In genomic region chr9:37383393-37383792, GRCh38 we compare ENCODE assay signal across 19 cellular contexts.
"Had no signal": no experiment of that assay in that cellular context is flagged by ENCODE, and none has a peak within 500 bp of the region (broad histone marks: within the 10 kb centered on the region; RNA-seq: fewer than 3 reads in every experiment).

No MANE protein-coding gene starts in this region.

- DNase-seq: activated CD4-positive, alpha-beta T cell treated with anti-CD3 and anti-CD28 coated beads, Interleukin-2, amount 50 U/mL, for 4 hours; activated gamma-delta T cell treated with Interleukin-2 at 50 U/mL for 16 hours; adrenal gland; effector CD8-positive, alpha-beta T cell; gastrocnemius medialis; head of caudate nucleus; left lung; mammary epithelial cell; ovary; psoas muscle; stimulated activated CD4-positive, alpha-beta T cell treated with anti-CD3 and anti-CD28 coated beads, Interleukin-2, amount 100 ng/mL, for 48 hours; stomach; testis had no signal

- H3K4me3 Mint-ChIP-seq: activated T-helper 1 cell treated with anti-CD3 and anti-CD28 coated beads, Interleukin-12 subunit alpha, Interleukin-12 subunit beta, Interleukin-2, Interleukin-4 antibody, amounts not matched to agents 30 ng/mL and 10 ng/mL and 1 ng/mL, durations not matched to agents 14 hours and 24 hours and 36 hours; dendritic cell treated with granulocyte-macrophage colony-stimulating factor and Interleukin-4, amounts not matched to agents 40 ng/mL and 50 ng/mL, for 4 days; type B pancreatic cell had no signal

- H3K36me3 ChIP-seq: adrenal gland, gastrocnemius medialis, left lung, ovary, stomach had no signal

- H3K9me3 Mint-ChIP-seq: activated naive CD4-positive, alpha-beta T cell treated with anti-CD3 and anti-CD28 coated beads, Interleukin-2, amount 50 U/mL, for 72 hours; activated T-helper 1 cell treated with anti-CD3 and anti-CD28 coated beads, Interleukin-12 subunit alpha, Interleukin-12 subunit beta, Interleukin-2, Interleukin-4 antibody, amounts not matched to agents 30 ng/mL and 10 ng/mL and 1 ng/mL, durations not matched to agents 14 hours and 24 hours and 36 hours had no signal

- H3K27me3 Mint-ChIP-seq: dendritic cell treated with granulocyte-macrophage colony-stimulating factor and Interleukin-4, amounts not matched to agents 40 ng/mL and 50 ng/mL, for 4 days had no signal

- H3K36me3 Mint-ChIP-seq: activated naive CD4-positive, alpha-beta T cell treated with anti-CD3 and anti-CD28 coated beads, Interleukin-2, amount 50 U/mL, for 72 hours; type B pancreatic cell had no signal

- H3K27ac ChIP-seq: adrenal gland, gastrocnemius medialis, left lung, ovary, psoas muscle, stomach, testis, VCaP had no signal

- H3K27ac Mint-ChIP-seq: activated naive CD4-positive, alpha-beta T cell treated with anti-CD3 and anti-CD28 coated beads, Interleukin-2, amount 50 U/mL, for 72 hours; activated T-helper 1 cell treated with anti-CD3 and anti-CD28 coated beads, Interleukin-12 subunit alpha, Interleukin-12 subunit beta, Interleukin-2, Interleukin-4 antibody, amounts not matched to agents 30 ng/mL and 10 ng/mL and 1 ng/mL, durations not matched to agents 14 hours and 24 hours and 36 hours; dendritic cell treated with granulocyte-macrophage colony-stimulating factor and Interleukin-4, amounts not matched to agents 40 ng/mL and 50 ng/mL, for 4 days; type B pancreatic cell had no signal

- ATAC-seq: activated naive CD4-positive, alpha-beta T cell treated with anti-CD3 and anti-CD28 coated beads, Interleukin-2, amount 50 U/mL, for 72 hours; esophagus mucosa; gastrocnemius medialis; left lung; psoas muscle had no signal

- H3K4me1 ChIP-seq: adrenal gland, gastrocnemius medialis, left lung, psoas muscle, stomach, testis had no signal

- H3K9me3 ChIP-seq: adrenal gland, gastrocnemius medialis, left lung, ovary, psoas muscle, stomach, testis had no signal

- H3K4me3 ChIP-seq: adrenal gland, gastrocnemius medialis, left lung, ovary, psoas muscle, stomach, testis had no signal
